1 cellular context compared by ENCODE assay signal in the genomic region with DNA sequence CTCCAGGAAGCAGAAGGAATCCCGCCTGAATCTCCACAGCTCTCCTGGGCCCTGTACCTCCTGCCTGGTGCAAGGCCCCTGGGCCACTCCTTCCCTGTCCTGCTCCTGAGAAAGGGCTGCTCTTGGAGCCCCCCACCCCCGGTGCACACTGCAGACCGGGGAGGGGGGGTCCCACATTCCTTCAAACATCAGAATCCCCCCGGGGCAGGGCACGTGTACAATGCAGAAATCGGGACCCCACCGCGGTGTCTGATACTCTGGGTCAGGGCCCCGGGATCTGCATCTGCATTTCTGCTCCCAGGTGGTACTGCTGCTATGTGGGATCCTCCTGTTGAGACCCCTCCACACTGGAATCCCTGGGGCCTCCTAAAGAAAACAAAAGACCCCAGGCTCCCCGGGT.
TF ChIP-seq lines count a peak whose summit lies in the region.

No MANE protein-coding gene starts in this region.

TF ChIP-seq in GM23338, 12 proteins besides CTCF, POLR2A, EP300 and RAD21 (continued from another document):
- TF ChIP-seq, protein P1, sequence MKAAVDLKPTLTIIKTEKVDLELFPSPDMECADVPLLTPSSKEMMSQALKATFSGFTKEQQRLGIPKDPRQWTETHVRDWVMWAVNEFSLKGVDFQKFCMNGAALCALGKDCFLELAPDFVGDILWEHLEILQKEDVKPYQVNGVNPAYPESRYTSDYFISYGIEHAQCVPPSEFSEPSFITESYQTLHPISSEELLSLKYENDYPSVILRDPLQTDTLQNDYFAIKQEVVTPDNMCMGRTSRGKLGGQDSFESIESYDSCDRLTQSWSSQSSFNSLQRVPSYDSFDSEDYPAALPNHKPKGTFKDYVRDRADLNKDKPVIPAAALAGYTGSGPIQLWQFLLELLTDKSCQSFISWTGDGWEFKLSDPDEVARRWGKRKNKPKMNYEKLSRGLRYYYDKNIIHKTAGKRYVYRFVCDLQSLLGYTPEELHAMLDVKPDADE (IDR thresholded peaks at IDR 0.05): no peak
- TF ChIP-seq, protein P2, sequence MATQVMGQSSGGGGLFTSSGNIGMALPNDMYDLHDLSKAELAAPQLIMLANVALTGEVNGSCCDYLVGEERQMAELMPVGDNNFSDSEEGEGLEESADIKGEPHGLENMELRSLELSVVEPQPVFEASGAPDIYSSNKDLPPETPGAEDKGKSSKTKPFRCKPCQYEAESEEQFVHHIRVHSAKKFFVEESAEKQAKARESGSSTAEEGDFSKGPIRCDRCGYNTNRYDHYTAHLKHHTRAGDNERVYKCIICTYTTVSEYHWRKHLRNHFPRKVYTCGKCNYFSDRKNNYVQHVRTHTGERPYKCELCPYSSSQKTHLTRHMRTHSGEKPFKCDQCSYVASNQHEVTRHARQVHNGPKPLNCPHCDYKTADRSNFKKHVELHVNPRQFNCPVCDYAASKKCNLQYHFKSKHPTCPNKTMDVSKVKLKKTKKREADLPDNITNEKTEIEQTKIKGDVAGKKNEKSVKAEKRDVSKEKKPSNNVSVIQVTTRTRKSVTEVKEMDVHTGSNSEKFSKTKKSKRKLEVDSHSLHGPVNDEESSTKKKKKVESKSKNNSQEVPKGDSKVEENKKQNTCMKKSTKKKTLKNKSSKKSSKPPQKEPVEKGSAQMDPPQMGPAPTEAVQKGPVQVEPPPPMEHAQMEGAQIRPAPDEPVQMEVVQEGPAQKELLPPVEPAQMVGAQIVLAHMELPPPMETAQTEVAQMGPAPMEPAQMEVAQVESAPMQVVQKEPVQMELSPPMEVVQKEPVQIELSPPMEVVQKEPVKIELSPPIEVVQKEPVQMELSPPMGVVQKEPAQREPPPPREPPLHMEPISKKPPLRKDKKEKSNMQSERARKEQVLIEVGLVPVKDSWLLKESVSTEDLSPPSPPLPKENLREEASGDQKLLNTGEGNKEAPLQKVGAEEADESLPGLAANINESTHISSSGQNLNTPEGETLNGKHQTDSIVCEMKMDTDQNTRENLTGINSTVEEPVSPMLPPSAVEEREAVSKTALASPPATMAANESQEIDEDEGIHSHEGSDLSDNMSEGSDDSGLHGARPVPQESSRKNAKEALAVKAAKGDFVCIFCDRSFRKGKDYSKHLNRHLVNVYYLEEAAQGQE (IDR thresholded peaks at IDR 0.05; ENCODE audit: unreplicated experiment): no peak
- TF ChIP-seq EZH2 (IDR thresholded peaks at IDR 0.05; ENCODE audit: low read depth, unreplicated experiment): no peak
- no peak for TF ChIP-seq NANOG (IDR thresholded peaks at IDR 0.05; ENCODE audit: borderline replicate concordance)
- TF ChIP-seq EZH2phosphoT487 (IDR thresholded peaks at IDR 0.05; ENCODE audit: unreplicated experiment): no peak
- TF ChIP-seq ZNF331 (CRISPR knock-in tag; IDR thresholded peaks at IDR 0.05; ENCODE audit: low read depth): no peak
- TF ChIP-seq POLR2AphosphoS5 (IDR thresholded peaks at IDR 0.05; ENCODE audit: low read depth): no peak
- no peak for TF ChIP-seq ZNF462 (CRISPR knock-in tag; IDR thresholded peaks at IDR 0.05)
TF ChIP-seq in GM23338: peak in this region for 0.
